In the genomic region with DNA sequence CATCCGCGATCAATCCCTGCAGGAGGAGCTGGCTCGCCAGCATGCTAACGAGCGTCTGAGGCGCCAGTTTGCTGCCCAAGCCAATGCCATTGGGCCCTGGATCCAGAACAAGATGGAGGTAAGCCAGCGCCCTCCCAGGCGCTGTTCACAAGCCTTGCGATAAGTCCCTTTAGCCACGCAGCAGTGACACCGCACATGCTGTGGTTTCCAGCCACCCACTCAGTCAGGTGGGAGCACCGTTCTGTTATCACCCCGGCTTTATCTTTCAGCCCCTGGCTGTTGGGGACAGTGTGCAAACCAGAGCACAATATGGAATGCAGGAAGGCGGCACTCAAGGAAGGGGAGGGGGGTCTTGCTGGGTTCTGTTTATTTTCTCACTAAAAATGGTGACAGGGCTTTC, we compare ENCODE assay signal across 18 cellular contexts. TPM values are rescaled to one million over a fixed set of nuclear protein-coding genes. Genes with fewer than 3 reads are reported as not detected.
DNase-seq lines count a peak whose midpoint lies in the region; ATAC-seq and TF ChIP-seq lines count a peak whose summit lies in the region.
"Had no signal": no experiment of that assay in that cellular context is flagged by ENCODE, and none has a peak within 500 bp of the region (broad histone marks: within the 10 kb centered on the region; RNA-seq: fewer than 3 reads in every experiment).

No MANE protein-coding gene starts in this region.

- no peak for TF ChIP-seq EP300 in suprapubic skin (IDR thresholded peaks at IDR 0.05)

- H3K4me1 ChIP-seq in right cardiac atrium (ENCODE audit: control insufficient read depth, insufficient read depth, low read length) (no peaks in the 10 kb centered on the region), trophoblast cell (ENCODE audit: control insufficient read depth in 1 of 2, insufficient read depth in 2 of 2, low read length in 2 of 2) (peaks cover 16 to 21% of the 10 kb centered on the region in 2 experiments), suprapubic skin (no peaks in the 10 kb centered on the region)

- peak overlapping the region; percentile 57 for H3K4ac ChIP-seq in trophoblast cell (ENCODE audit: low read depth, low read length)

- peaks cover 2% of the 10 kb centered on the region for H3K79me2 ChIP-seq in trophoblast cell (ENCODE audit: control insufficient read depth, insufficient read depth, low read length, poor library complexity)

- no peak overlapping the region for H3K23ac ChIP-seq in trophoblast cell (ENCODE audit: low read length)

- H2BK120ac ChIP-seq in trophoblast cell (ENCODE audit: insufficient read depth, low read length, poor library complexity) = peak overlapping the region; percentile 81

- peak overlapping the region; percentile 6 for H4K12ac ChIP-seq in trophoblast cell (ENCODE audit: low read depth, low read length)

- peaks cover 3% of the 10 kb centered on the region for H3K27me3 Mint-ChIP-seq in chondrocyte (ENCODE audit: low read depth)
- peaks cover 8% of the 10 kb centered on the region for H3K27me3 Mint-ChIP-seq in activated CD4-positive, alpha-beta memory T cell treated with anti-CD3 and anti-CD28 coated beads for 36 hours
- H3K27me3 Mint-ChIP-seq: IgD-negative memory B cell had no signal

- H3K36me3 Mint-ChIP-seq in chondrocyte (ENCODE audit: low read depth) = no peaks in the 10 kb centered on the region
- H3K36me3 Mint-ChIP-seq in activated CD4-positive, alpha-beta memory T cell treated with anti-CD3 and anti-CD28 coated beads for 36 hours = no peaks in the 10 kb centered on the region
- H3K36me3 Mint-ChIP-seq: IgD-negative memory B cell had no signal

- no peaks in the 10 kb centered on the region for H3K27me3 ChIP-seq in right cardiac atrium (ENCODE audit: control insufficient read depth, insufficient read depth)
- H3K27me3 ChIP-seq in trophoblast cell (ENCODE audit: insufficient read depth, low read length) = no peaks in the 10 kb centered on the region
- H3K27me3 ChIP-seq in suprapubic skin = no peaks in the 10 kb centered on the region
- H3K27me3 ChIP-seq: MG63 had no signal

- 64% methylated on average over 14 of the region's 14 CpGs for WGBS in right cardiac atrium
- no CpG with 5 or more reads among the region's 14 CpGs for WGBS in trophoblast cell (ENCODE audit: extremely low coverage, insufficient coverage, insufficient read length)
- 91% methylated on average over 14 of the region's 14 CpGs for WGBS in suprapubic skin

- no peaks in the 10 kb centered on the region for H3K9me3 ChIP-seq in right cardiac atrium (ENCODE audit: control insufficient read depth, low read length)
- H3K9me3 ChIP-seq in trophoblast cell (ENCODE audit: insufficient read depth, low read depth, low read length) = no peaks in the 10 kb centered on the region
- H3K9me3 ChIP-seq in suprapubic skin = no peaks in the 10 kb centered on the region
- H3K9me3 ChIP-seq: MG63 had no signal

- DNase-seq in NCI-H146 (lab: John Stamatoyannopoulos, UW) (peak; percentile 60), NCI-H146 treated with DMSO at 0.1 percent for 48 hours (lab: John Stamatoyannopoulos, UW; ENCODE audit: unreplicated experiment) (no peak), Right ventricle myocardium superior (peak; percentile 67), right cardiac atrium (peak in 2 of 3 donors; percentile 73 to 81), trophoblast cell (no peak), chondrocyte (ENCODE audit: low spot score) (no peak), suprapubic skin (ENCODE audit: low spot score in 2 of 2) (no peak)
- DNase-seq in activated CD4-positive, alpha-beta memory T cell treated with anti-CD3 and anti-CD28 coated beads for 36 hours = no peak
- DNase-seq: DMS 273 treated with DMSO at 0.1 percent for 48 hours, MG63, NCI-H1092, NCI-H187, NCI-H2107, NCI-H510A treated with DMSO at 0.1 percent for 48 hours, SIG-M5 had no signal

- H3K4me2 ChIP-seq in trophoblast cell (ENCODE audit: low read length) = peak overlapping the region; percentile 34

- CTCF ChIA-PET in activated CD4-positive, alpha-beta memory T cell treated with anti-CD3 and anti-CD28 coated beads for 36 hours (lab: Charles Lee) = interaction anchor here (1.3 to 1.9 kb wide), 2 partner anchors 113 to 634 kb away, joined by 4 to 6 read pairs; no protein-coding TSS in a partner anchor

- H4K91ac ChIP-seq in trophoblast cell (ENCODE audit: low read depth, low read length) = peak overlapping the region; percentile 78

- H3K36me3 ChIP-seq in trophoblast cell (ENCODE audit: control insufficient read depth in 1 of 2, insufficient read depth in 2 of 2, low read length in 2 of 2) (no peaks in the 10 kb centered on the region), suprapubic skin (no peaks in the 10 kb centered on the region)
- H3K36me3 ChIP-seq: MG63 had no signal

- peak overlapping the region; percentile 54 for H3K27ac ChIP-seq in right cardiac atrium (ENCODE audit: low read length)
- H3K27ac ChIP-seq in trophoblast cell (ENCODE audit: low read depth, low read length) = peak overlapping the region; percentile 88
- H3K27ac ChIP-seq in suprapubic skin = no peak overlapping the region
- H3K27ac ChIP-seq: 22Rv1 had no signal

- peaks cover 14% of the 10 kb centered on the region for H3K79me1 ChIP-seq in trophoblast cell (ENCODE audit: low read length)

- no peak for TF ChIP-seq CTCF in chondrocyte (IDR thresholded peaks at IDR 0.05)
- TF ChIP-seq CTCF in suprapubic skin (IDR thresholded peaks at IDR 0.05) = no peak

- H3K4me3 ChIP-seq in right cardiac atrium (ENCODE audit: low read length) (no peak overlapping the region), trophoblast cell (ENCODE audit: low read depth, low read length) (no peak overlapping the region), suprapubic skin (no peak overlapping the region)
- H3K4me3 ChIP-seq: MG63 had no signal

- H2AK5ac ChIP-seq in trophoblast cell (ENCODE audit: low read length) = peak overlapping the region; percentile 70

- peak overlapping the region; percentile 89 for H3K18ac ChIP-seq in trophoblast cell (ENCODE audit: low read length)

- POLR2A ChIA-PET in activated CD4-positive, alpha-beta memory T cell treated with anti-CD3 and anti-CD28 coated beads for 36 hours (lab: Charles Lee) = no interaction called here

- ATAC-seq in Right ventricle myocardium superior (ENCODE audit: poor library complexity) (peak; percentile 68), right cardiac atrium (peak; percentile 61 to 81)

- no peak overlapping the region for H3K9ac ChIP-seq in trophoblast cell (ENCODE audit: low read length)

- peak overlapping the region; percentile 77 for H2AFZ ChIP-seq in trophoblast cell (ENCODE audit: insufficient read depth, low read length, poor library complexity)

- H3K14ac ChIP-seq in trophoblast cell (ENCODE audit: low read length) = peak overlapping the region; percentile 71

- peak overlapping the region; percentile 89 for H2BK5ac ChIP-seq in trophoblast cell (ENCODE audit: low read depth, low read length, poor library complexity)

- H3K9me3 Mint-ChIP-seq in chondrocyte (ENCODE audit: low read depth) = no peaks in the 10 kb centered on the region
- H3K9me3 Mint-ChIP-seq in activated CD4-positive, alpha-beta memory T cell treated with anti-CD3 and anti-CD28 coated beads for 36 hours = no peaks in the 10 kb centered on the region
- H3K9me3 Mint-ChIP-seq: HFFc6, IgD-negative memory B cell had no signal

- intact Hi-C loops in Right ventricle myocardium superior (cut with DNase I) (no loop called here), right cardiac atrium (cut with DNase I) (no loop called here)
- intact Hi-C loops in activated CD4-positive, alpha-beta memory T cell treated with anti-CD3 and anti-CD28 coated beads for 36 hours (cut with micrococcal nuclease) = no loop called here

- H3K4me3 Mint-ChIP-seq in chondrocyte (ENCODE audit: unreplicated experiment) = no peak overlapping the region
- H3K4me3 Mint-ChIP-seq in activated CD4-positive, alpha-beta memory T cell treated with anti-CD3 and anti-CD28 coated beads for 36 hours = no peak overlapping the region
- H3K4me3 Mint-ChIP-seq: HFFc6, IgD-negative memory B cell had no signal

- peak overlapping the region; percentile 56 for H4K8ac ChIP-seq in trophoblast cell (ENCODE audit: low read depth, low read length)

- no peaks in the 10 kb centered on the region for H3K4me1 Mint-ChIP-seq in chondrocyte (ENCODE audit: low read depth)
- H3K4me1 Mint-ChIP-seq in activated CD4-positive, alpha-beta memory T cell treated with anti-CD3 and anti-CD28 coated beads for 36 hours (ENCODE audit: low read depth) = no peaks in the 10 kb centered on the region
- H3K4me1 Mint-ChIP-seq: IgD-negative memory B cell had no signal

- no peak overlapping the region for H3K27ac Mint-ChIP-seq in chondrocyte (ENCODE audit: unreplicated experiment)
- H3K27ac Mint-ChIP-seq in activated CD4-positive, alpha-beta memory T cell treated with anti-CD3 and anti-CD28 coated beads for 36 hours = no peak overlapping the region
- H3K27ac Mint-ChIP-seq: HFFc6, IgD-negative memory B cell had no signal

- TF ChIP-seq POLR2A in suprapubic skin (IDR thresholded peaks at IDR 0.05) = no peak

- H2BK12ac ChIP-seq in trophoblast cell (ENCODE audit: low read length) = peak overlapping the region; percentile 78

RNA-seq across cellular contexts. Expression of a gene that starts 41.1 kb away (rescaled TPM):
- total RNA-seq in Right ventricle myocardium superior = 47.2 TPM
- 10 to 100 TPM; 37.6 to 54.6 (median 41.9) TPM for total RNA-seq in right cardiac atrium
- polyA plus RNA-seq in right cardiac atrium = 9.0 TPM
- polyA plus RNA-seq in trophoblast cell (2013) = 11.3 and 12.1 TPM in 2 replicates
- total RNA-seq in chondrocyte = 36.8 to 45.5 TPM (median 39.1 TPM) in 3 replicates
- 10 to 100 TPM; 46.3 to 46.6 TPM for total RNA-seq in activated CD4-positive, alpha-beta memory T cell treated with anti-CD3 and anti-CD28 coated beads for 36 hours
- 10 to 100 TPM; 17.7 to 77.7 (median 27.3) TPM for total RNA-seq in suprapubic skin

Comparison
In these comparisons a context has a peak if more than half of its experiments do, and no peak if none do; other contexts are left out.
1. DNase-seq: peak in NCI-H146 (single experiment), Right ventricle myocardium superior (single experiment) and right cardiac atrium (2 of 3); none in NCI-H146 treated with DMSO at 0.1 percent for 48 hours (single experiment), trophoblast cell (0 of 2), chondrocyte (single experiment), activated CD4-positive, alpha-beta memory T cell treated with anti-CD3 and anti-CD28 coated beads for 36 hours (single experiment) and suprapubic skin (0 of 2).